Comparison of ENCODE assay signal across 1 cellular context in the genomic region with DNA sequence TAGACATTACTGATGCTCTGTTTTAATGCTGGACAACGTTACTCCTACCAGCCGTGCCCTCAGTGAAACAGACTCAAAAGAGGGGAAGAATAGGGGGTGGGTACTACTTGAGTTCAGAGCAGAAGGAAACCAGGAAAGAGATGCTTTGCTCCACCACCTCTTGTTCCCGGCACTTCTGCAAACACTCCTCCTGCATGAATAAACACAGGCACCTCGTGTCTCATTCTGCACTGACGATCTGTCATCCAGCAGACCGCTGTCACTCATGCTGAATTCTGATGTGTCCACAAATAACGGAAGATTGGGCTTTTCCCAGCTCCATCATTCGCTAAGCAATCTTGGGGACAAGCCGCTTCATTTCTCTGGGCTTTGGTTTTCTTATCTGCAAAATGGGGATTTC.
TF ChIP-seq lines count a peak whose summit lies in the region.

No MANE protein-coding gene starts in this region.

TF ChIP-seq in WTC11, 78 proteins besides CTCF, POLR2A, EP300 and RAD21 (continued from another document):
- TF ChIP-seq, protein P1, sequence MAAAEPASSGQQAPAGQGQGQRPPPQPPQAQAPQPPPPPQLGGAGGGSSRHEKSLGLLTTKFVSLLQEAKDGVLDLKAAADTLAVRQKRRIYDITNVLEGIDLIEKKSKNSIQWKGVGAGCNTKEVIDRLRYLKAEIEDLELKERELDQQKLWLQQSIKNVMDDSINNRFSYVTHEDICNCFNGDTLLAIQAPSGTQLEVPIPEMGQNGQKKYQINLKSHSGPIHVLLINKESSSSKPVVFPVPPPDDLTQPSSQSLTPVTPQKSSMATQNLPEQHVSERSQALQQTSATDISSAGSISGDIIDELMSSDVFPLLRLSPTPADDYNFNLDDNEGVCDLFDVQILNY (CRISPR knock-in tag; IDR thresholded peaks at IDR 0.05): no peak
- TF ChIP-seq, protein P2, sequence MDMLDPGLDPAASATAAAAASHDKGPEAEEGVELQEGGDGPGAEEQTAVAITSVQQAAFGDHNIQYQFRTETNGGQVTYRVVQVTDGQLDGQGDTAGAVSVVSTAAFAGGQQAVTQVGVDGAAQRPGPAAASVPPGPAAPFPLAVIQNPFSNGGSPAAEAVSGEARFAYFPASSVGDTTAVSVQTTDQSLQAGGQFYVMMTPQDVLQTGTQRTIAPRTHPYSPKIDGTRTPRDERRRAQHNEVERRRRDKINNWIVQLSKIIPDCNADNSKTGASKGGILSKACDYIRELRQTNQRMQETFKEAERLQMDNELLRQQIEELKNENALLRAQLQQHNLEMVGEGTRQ (CRISPR knock-in tag; IDR thresholded peaks at IDR 0.05): no peak
- no peak for TF ChIP-seq GRHL2 (CRISPR knock-in tag; IDR thresholded peaks at IDR 0.05; ENCODE audit: insufficient replicate concordance, severe bottlenecking)
